In genomic region chr3:143977326-143978262, GRCh38 we compare ENCODE assay signal across 8 cellular contexts. TPM values are rescaled to one million over a fixed set of nuclear protein-coding genes. Genes with fewer than 3 reads are reported as not detected.
DNase-seq lines count a peak whose midpoint lies in the region; ATAC-seq and TF ChIP-seq lines count a peak whose summit lies in the region.

No MANE protein-coding gene starts in this region.

- H3K79me2 ChIP-seq in DOHH2 (ENCODE audit: control insufficient read depth, low read length) = peaks cover 100% of the 10 kb centered on the region

- no peaks in the 10 kb centered on the region for H3K27me3 ChIP-seq in DOHH2 (ENCODE audit: control insufficient read depth, low read length)

- peaks cover 33% of the 10 kb centered on the region for H3K36me3 ChIP-seq in DOHH2 (ENCODE audit: control insufficient read depth, low read length)

- H3K4me3 Mint-ChIP-seq in IgD-negative memory B cell = peak overlapping the region; percentile 35 to 76 (median 62)
- H3K4me3 Mint-ChIP-seq in stimulated activated naive CD8-positive, alpha-beta T cell treated with anti-CD3 and anti-CD28 coated beads, Interleukin-15, amount 100 ng/mL, for 72 hours = peak overlapping the region; percentile 15 to 40

- no peaks in the 10 kb centered on the region for H3K9me3 ChIP-seq in DOHH2 (ENCODE audit: control insufficient read depth, insufficient read depth, low read length)

- peak; percentile 46 for ATAC-seq in GM21423 (IDR thresholded peaks at IDR 0.05; ENCODE audit: unreplicated experiment)
- no peak for ATAC-seq in stimulated activated naive CD8-positive, alpha-beta T cell treated with anti-CD3 and anti-CD28 coated beads, Interleukin-15, amount 100 ng/mL, for 72 hours

- peaks cover 35% of the 10 kb centered on the region for H3K4me1 ChIP-seq in DOHH2 (ENCODE audit: control insufficient read depth, low read length)

- no peaks in the 10 kb centered on the region for H3K9me2 ChIP-seq in DOHH2 (replicated peaks; ENCODE audit: control insufficient read depth, low read length)

- H3K4me2 ChIP-seq in DOHH2 (ENCODE audit: low read length) = peak overlapping the region; percentile 82

- no peak overlapping the region for H3K27ac ChIP-seq in DOHH2 (ENCODE audit: low read depth, low read length)

- H3F3A ChIP-seq in DOHH2 (ENCODE audit: control insufficient read depth, insufficient read depth) = no peaks in the 10 kb centered on the region

- peaks cover 2% of the 10 kb centered on the region for H3K36me3 Mint-ChIP-seq in IgD-negative memory B cell

- H4K20me1 ChIP-seq in DOHH2 (ENCODE audit: control insufficient read depth, insufficient read depth, low read depth, low read length) = peaks cover 27% of the 10 kb centered on the region

- peak; percentile 34 for DNase-seq in dedifferentiated amniotic fluid mesenchymal stem cell (ENCODE audit: extremely low spot score)
- DNase-seq in stimulated activated naive CD8-positive, alpha-beta T cell treated with anti-CD3 and anti-CD28 coated beads, Interleukin-15, amount 100 ng/mL, for 72 hours = no peak
- DNase-seq in activated CD4-positive, CD25-positive, alpha-beta regulatory T cell (lab: John Stamatoyannopoulos, UW) = no peak
- no peak for DNase-seq in amniotic stem cell (lab: John Stamatoyannopoulos, UW)
- no peak for DNase-seq in NCI-H146 (lab: John Stamatoyannopoulos, UW)

- TF ChIP-seq CTCF in DOHH2 (IDR thresholded peaks at IDR 0.05; ENCODE audit: low read depth, low read length, poor library complexity, severe bottlenecking) = no peak

- peak overlapping the region; percentile 28 for H3K4me3 ChIP-seq in DOHH2 (ENCODE audit: low read length)

- peak overlapping the region in 2 of 3 donors; percentile 35 to 42 for H3K27ac Mint-ChIP-seq in IgD-negative memory B cell
- peak overlapping the region in 1 of 2 donors; percentile 46 for H3K27ac Mint-ChIP-seq in stimulated activated naive CD8-positive, alpha-beta T cell treated with anti-CD3 and anti-CD28 coated beads, Interleukin-15, amount 100 ng/mL, for 72 hours

- H3K9me3 Mint-ChIP-seq in IgD-negative memory B cell = no peaks in the 10 kb centered on the region
- H3K9me3 Mint-ChIP-seq in stimulated activated naive CD8-positive, alpha-beta T cell treated with anti-CD3 and anti-CD28 coated beads, Interleukin-15, amount 100 ng/mL, for 72 hours = peaks cover 0 to 7% of the 10 kb centered on the region in 2 donors

- no peaks in the 10 kb centered on the region for H3K27me3 Mint-ChIP-seq in IgD-negative memory B cell
- no peaks in the 10 kb centered on the region for H3K27me3 Mint-ChIP-seq in stimulated activated naive CD8-positive, alpha-beta T cell treated with anti-CD3 and anti-CD28 coated beads, Interleukin-15, amount 100 ng/mL, for 72 hours

- peaks cover 44 to 57% (median 49%) of the 10 kb centered on the region in 3 donors for H3K4me1 Mint-ChIP-seq in IgD-negative memory B cell
- H3K4me1 Mint-ChIP-seq in stimulated activated naive CD8-positive, alpha-beta T cell treated with anti-CD3 and anti-CD28 coated beads, Interleukin-15, amount 100 ng/mL, for 72 hours = peaks cover 40% of the 10 kb centered on the region

RNA-seq across cellular contexts. Expression of gene DIPK2A, which starts 6.0 kb away (rescaled TPM):
- 22.2 TPM for polyA plus RNA-seq in IgD-negative memory B cell
